ENCODE assay signal across 8 cellular contexts in genomic region chr12:12008232-12008850, GRCh38.
A peak's percentile ranks its signal among the peaks of the same experiment; 100 is the strongest.
DNase-seq lines count a peak whose midpoint lies in the region; ATAC-seq and TF ChIP-seq lines count a peak whose summit lies in the region.

No MANE protein-coding gene starts in this region.

- no peak for TF ChIP-seq POLR2A in prostate gland (IDR thresholded peaks at IDR 0.05)

- intact Hi-C loops in prostate gland (cut with DNase I): no loop called here

- H3K9me3 Mint-ChIP-seq in stimulated activated naive B cell treated with anti-CD40 and anti-IgM and Interleukin-4, amounts not matched to agents 10 μg/mL and 1 μg/mL and 100 μg/mL, for 72 hours: peaks cover 2 to 4% of the 10 kb centered on the region in 2 donors

- peak overlapping the region; percentile 93 for H3K27ac Mint-ChIP-seq in stimulated activated naive B cell treated with anti-CD40 and anti-IgM and Interleukin-4, amounts not matched to agents 10 μg/mL and 1 μg/mL and 100 μg/mL, for 72 hours

- in situ Hi-C loops in SK-MEL-5 (cut with HindIII; ENCODE audit: low pct_unique_long_range_greater_than_20kb, low sequenced_read_pairs): no loop called here

- WGBS in prostate gland: 81% methylated on average over 8 of the region's 8 CpGs

- no peak for ATAC-seq in stimulated activated naive B cell treated with anti-CD40 and anti-IgM and Interleukin-4, amounts not matched to agents 10 μg/mL and 1 μg/mL and 100 μg/mL, for 72 hours (replicated peaks)
- no peak for ATAC-seq in GM18498 (IDR thresholded peaks at IDR 0.05; ENCODE audit: unreplicated experiment)

- H3K9me3 ChIP-seq in prostate gland: no peaks in the 10 kb centered on the region

- no peak overlapping the region for H3K4me3 ChIP-seq in prostate gland

- peaks cover 4 to 5% of the 10 kb centered on the region in 2 donors for H3K27me3 Mint-ChIP-seq in stimulated activated naive B cell treated with anti-CD40 and anti-IgM and Interleukin-4, amounts not matched to agents 10 μg/mL and 1 μg/mL and 100 μg/mL, for 72 hours

- H3K4me1 ChIP-seq in prostate gland (replicated peaks): no peaks in the 10 kb centered on the region

- H3K27me3 ChIP-seq in prostate gland (replicated peaks; ENCODE audit: insufficient read depth): no peaks in the 10 kb centered on the region

- DNase-seq in NCI-H510A treated with DMSO at 0.1 percent for 48 hours (lab: John Stamatoyannopoulos, UW): peak; percentile 41
- DNase-seq in NCI-H510A (lab: John Stamatoyannopoulos, UW): no peak
- DNase-seq in SK-MEL-5 (ENCODE audit: low read depth, low spot score): peak; percentile 77
- DNase-seq in effector CD4-positive, alpha-beta T cell: peak; percentile 20
- no peak for DNase-seq in stimulated activated naive B cell treated with anti-CD40 and anti-IgM and Interleukin-4, amounts not matched to agents 10 μg/mL and 1 μg/mL and 100 μg/mL, for 72 hours
- DNase-seq in prostate gland (ENCODE audit: low spot score): no peak
- no peak for DNase-seq in hypothalamus (lab: John Stamatoyannopoulos, UW)

- TF ChIP-seq CTCF in prostate gland (IDR thresholded peaks at IDR 0.05): no peak

- peaks cover 54 to 61% of the 10 kb centered on the region in 2 donors for H3K4me1 Mint-ChIP-seq in stimulated activated naive B cell treated with anti-CD40 and anti-IgM and Interleukin-4, amounts not matched to agents 10 μg/mL and 1 μg/mL and 100 μg/mL, for 72 hours

- peaks cover 0 to 4% of the 10 kb centered on the region in 2 donors for H3K36me3 Mint-ChIP-seq in stimulated activated naive B cell treated with anti-CD40 and anti-IgM and Interleukin-4, amounts not matched to agents 10 μg/mL and 1 μg/mL and 100 μg/mL, for 72 hours

- no peak overlapping the region for H3K27ac ChIP-seq in prostate gland

- no peaks in the 10 kb centered on the region for H3K36me3 ChIP-seq in prostate gland

- H3K4me3 Mint-ChIP-seq in stimulated activated naive B cell treated with anti-CD40 and anti-IgM and Interleukin-4, amounts not matched to agents 10 μg/mL and 1 μg/mL and 100 μg/mL, for 72 hours: no peak overlapping the region

Comparison
In these comparisons a context has a peak if more than half of its experiments do, and no peak if none do; other contexts are left out.
1. DNase-seq: peak in NCI-H510A treated with DMSO at 0.1 percent for 48 hours (single experiment), SK-MEL-5 (single experiment) and effector CD4-positive, alpha-beta T cell (single experiment); none in NCI-H510A (single experiment), stimulated activated naive B cell treated with anti-CD40 and anti-IgM and Interleukin-4, amounts not matched to agents 10 μg/mL and 1 μg/mL and 100 μg/mL, for 72 hours (single experiment), prostate gland (single experiment) and hypothalamus (0 of 51).